Comparison of ENCODE assay signal across 8 cellular contexts in genomic region chr1:183194527-183195145, GRCh38. TPM values are rescaled to one million over a fixed set of nuclear protein-coding genes. Genes with fewer than 3 reads are reported as not detected.
A peak's percentile ranks its signal among the peaks of the same experiment; 100 is the strongest.
DNase-seq lines count a peak whose midpoint lies in the region; ATAC-seq and TF ChIP-seq lines count a peak whose summit lies in the region.

No MANE protein-coding gene starts in this region.

- H3K27ac Mint-ChIP-seq in activated naive CD8-positive, alpha-beta T cell = no peak overlapping the region

- DNase-seq in DMS53 (lab: John Stamatoyannopoulos, UW) (peak; percentile 68), NCI-H1092 (lab: John Stamatoyannopoulos, UW) (no peak), suprapubic skin (ENCODE audit: low spot score in 2 of 2) (no peak), NCI-H526 (lab: John Stamatoyannopoulos, UW) (no peak), cortex of kidney (lab: John Stamatoyannopoulos, UW) (no peak)

- no peaks in the 10 kb centered on the region for H3K9me3 Mint-ChIP-seq in activated naive CD8-positive, alpha-beta T cell (ENCODE audit: low read depth)

- ATAC-seq in GM19452 (IDR thresholded peaks at IDR 0.05; ENCODE audit: unreplicated experiment) (peak; percentile 96), HG03175 (IDR thresholded peaks at IDR 0.05; ENCODE audit: unreplicated experiment) (peak; percentile 94)

- TF ChIP-seq POLR2A in suprapubic skin (IDR thresholded peaks at IDR 0.05) = no peak

- H3K9me3 ChIP-seq in suprapubic skin = no peaks in the 10 kb centered on the region

- no peak for TF ChIP-seq CTCF in suprapubic skin (IDR thresholded peaks at IDR 0.05)

- H3K4me1 ChIP-seq in suprapubic skin = peaks cover 10% of the 10 kb centered on the region

- TF ChIP-seq EP300 in suprapubic skin (IDR thresholded peaks at IDR 0.05) = no peak

- no peak overlapping the region for H3K4me3 ChIP-seq in suprapubic skin

- H3K27ac ChIP-seq in suprapubic skin = no peak overlapping the region

- no peaks in the 10 kb centered on the region for H3K36me3 ChIP-seq in suprapubic skin

- WGBS in suprapubic skin = 75% methylated on average over 1 of the region's 1 CpG

- H3K4me3 Mint-ChIP-seq in activated naive CD8-positive, alpha-beta T cell = peak overlapping the region; percentile 42

- H3K27me3 Mint-ChIP-seq in activated naive CD8-positive, alpha-beta T cell = peaks cover 15% of the 10 kb centered on the region

- H3K27me3 ChIP-seq in suprapubic skin = no peaks in the 10 kb centered on the region

- peaks cover 16% of the 10 kb centered on the region for H3K4me1 Mint-ChIP-seq in activated naive CD8-positive, alpha-beta T cell (ENCODE audit: low read depth)

- H3K36me3 Mint-ChIP-seq in activated naive CD8-positive, alpha-beta T cell = no peaks in the 10 kb centered on the region

RNA-seq across cellular contexts. Expression of gene LAMC2, which starts 8.6 kb away (rescaled TPM):
- total RNA-seq in suprapubic skin = 10 to 100 TPM; 24.2 to 46.5 (median 35.5) TPM
